ENCODE assay signal across 1 cellular context in the genomic region with DNA sequence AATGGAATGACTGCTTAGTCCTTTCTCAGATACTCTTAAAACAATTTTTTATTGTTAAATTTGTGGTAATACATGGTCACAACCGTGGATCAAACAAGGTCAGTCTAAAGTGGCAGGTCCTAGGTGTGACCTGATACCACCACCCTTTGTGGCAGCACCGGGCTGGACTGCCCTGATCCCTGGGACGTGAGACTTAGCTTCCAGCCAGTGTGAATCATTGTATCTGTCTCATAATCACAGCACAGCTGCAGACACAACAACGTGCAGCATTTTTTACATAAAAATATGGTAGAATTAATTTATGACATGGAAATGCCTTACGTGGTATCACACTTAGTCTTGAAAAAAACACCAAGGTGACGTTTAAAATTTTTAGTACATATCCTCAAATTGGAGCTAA.
TF ChIP-seq lines count a peak whose summit lies in the region.

No MANE protein-coding gene starts in this region.

TF ChIP-seq in endothelial cell of umbilical vein, 7 proteins besides CTCF, POLR2A, EP300 and RAD21:
- TF ChIP-seq POLR2AphosphoS5 (IDR thresholded peaks at IDR 0.05; ENCODE audit: insufficient read depth, low read depth, low read length) (no peak), FOS (IDR thresholded peaks at IDR 0.05; ENCODE audit: borderline replicate concordance, insufficient read depth, low read length) (no peak), EZH2 (IDR thresholded peaks at IDR 0.05; ENCODE audit: borderline replicate concordance, low read depth, low read length, severe bottlenecking) (no peak), MYC (IDR thresholded peaks at IDR 0.05; ENCODE audit: low read depth, low read length) (no peak), MAX (IDR thresholded peaks at IDR 0.05; ENCODE audit: insufficient read depth, insufficient read length) (no peak), GATA2 (IDR thresholded peaks at IDR 0.05; ENCODE audit: insufficient read depth, insufficient read length, low read depth, low read length) (no peak), JUN (IDR thresholded peaks at IDR 0.05; ENCODE audit: borderline replicate concordance, insufficient read depth, insufficient read length, low read depth) (no peak)
